9 cellular contexts compared by ENCODE assay signal in the genomic region with DNA sequence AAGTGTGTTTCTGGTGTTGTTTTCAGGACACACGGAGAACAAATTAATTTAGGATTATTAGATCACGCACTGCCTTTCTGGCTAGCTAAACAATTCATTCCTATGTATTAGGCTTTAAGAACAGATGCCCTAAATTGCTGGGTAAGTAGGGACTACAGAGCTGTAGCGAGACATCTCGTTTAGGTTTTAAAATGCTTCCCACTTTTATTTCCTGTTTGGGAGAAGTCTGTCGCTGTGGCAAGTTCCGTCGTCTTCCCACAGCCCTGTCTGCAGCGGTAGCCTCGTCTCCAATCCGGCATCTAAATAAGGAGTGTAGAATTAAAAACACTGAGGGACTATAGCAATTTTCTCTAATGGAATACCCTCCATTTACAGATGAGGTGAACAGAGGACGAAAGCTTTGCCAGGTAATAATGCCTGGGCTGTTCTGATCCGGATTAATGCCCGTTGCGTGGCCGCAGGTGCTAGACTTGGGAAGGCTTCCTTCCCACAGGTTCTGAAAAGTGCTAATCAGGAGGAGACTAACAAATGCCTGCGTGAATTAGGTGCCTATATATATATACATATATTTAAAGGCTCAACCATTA. TPM values are rescaled to one million over a fixed set of nuclear protein-coding genes. Genes with fewer than 3 reads are reported as not detected.
DNase-seq lines count a peak whose midpoint lies in the region; ATAC-seq and TF ChIP-seq lines count a peak whose summit lies in the region.
"Had no signal": no experiment of that assay in that cellular context is flagged by ENCODE, and none has a peak within 500 bp of the region (broad histone marks: within the 10 kb centered on the region; RNA-seq: fewer than 3 reads in every experiment).

No MANE protein-coding gene starts in this region.

- ATAC-seq in CD4-positive, alpha-beta T cell (ENCODE audit: poor library complexity) = no peak
- ATAC-seq in central memory CD8-positive, alpha-beta T cell (replicated peaks; ENCODE audit: extremely low read depth, poor library complexity, severe bottlenecking) = no peak
- no peak for ATAC-seq in HG02885 (IDR thresholded peaks at IDR 0.05; ENCODE audit: poor library complexity, unreplicated experiment)

- peaks cover 10% of the 10 kb centered on the region for H3K9me3 ChIP-seq in CD4-positive, alpha-beta T cell (ENCODE audit: control insufficient read depth, low read length)

- H3K4me1 Mint-ChIP-seq in CD4-positive, alpha-beta T cell (ENCODE audit: low read depth) = peaks cover 15% of the 10 kb centered on the region
- H3K4me1 Mint-ChIP-seq in central memory CD8-positive, alpha-beta T cell = peaks cover 10% of the 10 kb centered on the region
- peaks cover 14% of the 10 kb centered on the region for H3K4me1 Mint-ChIP-seq in neural crest cell

- H3K27ac ChIP-seq in CD4-positive, alpha-beta T cell (ENCODE audit: low read depth, low read length) = no peak overlapping the region

- peaks cover 86% of the 10 kb centered on the region for H3K27me3 Mint-ChIP-seq in CD4-positive, alpha-beta T cell
- peaks cover 73% of the 10 kb centered on the region for H3K27me3 Mint-ChIP-seq in central memory CD8-positive, alpha-beta T cell
- peaks cover 51% of the 10 kb centered on the region for H3K27me3 Mint-ChIP-seq in neural crest cell (ENCODE audit: low read depth)

- intact Hi-C loops in CD4-positive, alpha-beta T cell (cut with DNase I, micrococcal nuclease) = loop anchor here in 1 of 2 experiments (5.0 to 10.0 kb wide), 2 partner anchors 374 to 456 kb away; a partner anchor contains a TSS

- H3K27ac Mint-ChIP-seq in CD4-positive, alpha-beta T cell = no peak overlapping the region
- peak overlapping the region; percentile 78 for H3K27ac Mint-ChIP-seq in central memory CD8-positive, alpha-beta T cell (ENCODE audit: low read depth)
- H3K27ac Mint-ChIP-seq in neural crest cell (ENCODE audit: unreplicated experiment) = no peak overlapping the region

- peaks cover 5% of the 10 kb centered on the region for H3K9me3 Mint-ChIP-seq in CD4-positive, alpha-beta T cell
- peaks cover 6% of the 10 kb centered on the region for H3K9me3 Mint-ChIP-seq in central memory CD8-positive, alpha-beta T cell
- H3K9me3 Mint-ChIP-seq in neural crest cell = peaks cover 4% of the 10 kb centered on the region

- H3K27me3 ChIP-seq in CD4-positive, alpha-beta T cell (ENCODE audit: control insufficient read depth, insufficient read depth, low read length) = peaks cover 83% of the 10 kb centered on the region

- CTCF ChIA-PET in CD4-positive, alpha-beta T cell (lab: Charles Lee) = no interaction called here

- no peak for DNase-seq in CD4-positive, alpha-beta T cell
- DNase-seq in LHCN-M2 (ENCODE audit: low read depth) (peak; percentile 3), neural crest cell (ENCODE audit: low read depth, low spot score) (no peak), NCI-H2171 treated with DMSO at 0.1 percent for 48 hours (lab: John Stamatoyannopoulos, UW) (no peak), kidney tubule cell (ENCODE audit: low spot score) (no peak), HCEC 1CT (no peak)
- DNase-seq in central memory CD8-positive, alpha-beta T cell (ENCODE audit: low spot score in 2 of 2) = no peak
- DNase-seq: activated gamma-delta T cell had no signal

- TF ChIP-seq CTCF in CD4-positive, alpha-beta T cell (IDR thresholded peaks at IDR 0.05) = no peak
- no peak for TF ChIP-seq CTCF in neural crest cell (conservative IDR thresholded peaks at IDR 0.05)

- POLR2A ChIA-PET in CD4-positive, alpha-beta T cell (lab: Charles Lee) = interaction anchor here (1.0 kb wide), 1 partner anchor 125 kb away, joined by 3 read pairs; no protein-coding TSS in a partner anchor

- H3K36me3 Mint-ChIP-seq in CD4-positive, alpha-beta T cell (ENCODE audit: low read depth) = no peaks in the 10 kb centered on the region
- H3K36me3 Mint-ChIP-seq in central memory CD8-positive, alpha-beta T cell (ENCODE audit: insufficient read depth) = peaks cover 7% of the 10 kb centered on the region
- H3K36me3 Mint-ChIP-seq in neural crest cell (ENCODE audit: low read depth) = peaks cover 22% of the 10 kb centered on the region

- H3K4me3 Mint-ChIP-seq in CD4-positive, alpha-beta T cell = peak overlapping the region; percentile 77
- peak overlapping the region; percentile 82 for H3K4me3 Mint-ChIP-seq in central memory CD8-positive, alpha-beta T cell
- peak overlapping the region; percentile 86 for H3K4me3 Mint-ChIP-seq in neural crest cell

RNA-seq across cellular contexts. Expression of a gene that starts 1.3 kb away (rescaled TPM):
- under 1 TPM in 1 of 2 experiments, not detected in 1; 0.14 TPM for total RNA-seq in CD4-positive, alpha-beta T cell
- total RNA-seq in LHCN-M2 (2014; rRNA removed) (3.9 and 5.4 TPM in 2 replicates), neural crest cell (18.9 and 22.9 TPM in 2 replicates)
- 0.56 TPM for polyA plus RNA-seq in LHCN-M2 (2012)
